In genomic region chr6:159852877-159853276, GRCh38 we compare ENCODE assay signal across 8 cellular contexts. TPM values are rescaled to one million over a fixed set of nuclear protein-coding genes. Genes with fewer than 3 reads are reported as not detected.
DNase-seq lines count a peak whose midpoint lies in the region; ATAC-seq and TF ChIP-seq lines count a peak whose summit lies in the region.

No MANE protein-coding gene starts in this region.

- peaks cover 5% of the 10 kb centered on the region for H3K27me3 Mint-ChIP-seq in WTC11 (ENCODE audit: low read depth)
- no peaks in the 10 kb centered on the region for H3K27me3 Mint-ChIP-seq in activated naive CD8-positive, alpha-beta T cell treated with anti-CD3 and anti-CD28 coated beads for 36 hours

- in situ Hi-C loops in HAP-1 (cut with MboI; ENCODE audit: low sequenced_read_pairs) = no loop called here

- peaks cover 24% of the 10 kb centered on the region for H3K9me3 Mint-ChIP-seq in WTC11
- H3K9me3 Mint-ChIP-seq in activated naive CD8-positive, alpha-beta T cell treated with anti-CD3 and anti-CD28 coated beads for 36 hours = peaks cover 13% of the 10 kb centered on the region

- ATAC-seq in WTC11 (peak; percentile 74), HG02981 (IDR thresholded peaks at IDR 0.05; ENCODE audit: unreplicated experiment) (no peak), HG03457 (IDR thresholded peaks at IDR 0.05; ENCODE audit: unreplicated experiment) (no peak)

- H3K36me3 ChIP-seq in HAP-1 (replicated peaks) = no peaks in the 10 kb centered on the region

- no peak overlapping the region for H3K4me3 Mint-ChIP-seq in WTC11
- no peak overlapping the region for H3K4me3 Mint-ChIP-seq in activated naive CD8-positive, alpha-beta T cell treated with anti-CD3 and anti-CD28 coated beads for 36 hours

- TF ChIP-seq CTCF in WTC11 (IDR thresholded peaks at IDR 0.05) = no peak

- peaks cover 5% of the 10 kb centered on the region; the same call in 1 of the 2 replicates for H3K9me3 ChIP-seq in HAP-1

- peak overlapping the region; percentile 64; the same call in 1 of the 2 replicates for H3K27ac Mint-ChIP-seq in WTC11
- no peak overlapping the region for H3K27ac Mint-ChIP-seq in activated naive CD8-positive, alpha-beta T cell treated with anti-CD3 and anti-CD28 coated beads for 36 hours

- peak; percentile 28 for DNase-seq in COLO829 (ENCODE audit: low spot score)
- peak; percentile 10 to 34 for DNase-seq in HAP-1 (ENCODE audit: low spot score in 2 of 2)
- no peak for DNase-seq in WTC11 (ENCODE audit: low spot score)
- peak; percentile 41 for DNase-seq in medulla oblongata (ENCODE audit: extremely low spot score)
- no peak for DNase-seq in amniotic stem cell (lab: John Stamatoyannopoulos, UW)
- no peak for DNase-seq in activated naive CD8-positive, alpha-beta T cell treated with anti-CD3 and anti-CD28 coated beads for 36 hours

- H3K27me3 ChIP-seq in HAP-1 (ENCODE audit: low read depth) = no peaks in the 10 kb centered on the region

- CTCF ChIA-PET in WTC11 (lab: Charles Lee) = interaction anchor here (0.6 to 1.5 kb wide), 13 partner anchors 18 to 127 kb away, joined by 3 to 18 read pairs (median 3); partner anchors contain the start of genes PNLDC1 and TCP1

- POLR2A ChIA-PET in WTC11 (lab: Charles Lee) = interaction anchor here (1.0 kb wide), 2 partner anchors 63 to 91 kb away, joined by 3 to 10 read pairs; partner anchors contain the start of genes ACAT2, MRPL18 and TCP1

- H3K4me1 ChIP-seq in HAP-1 = no peaks in the 10 kb centered on the region

- peaks cover 23% of the 10 kb centered on the region for H3K36me3 Mint-ChIP-seq in WTC11
- no peaks in the 10 kb centered on the region for H3K36me3 Mint-ChIP-seq in activated naive CD8-positive, alpha-beta T cell treated with anti-CD3 and anti-CD28 coated beads for 36 hours

- H3K4me3 ChIP-seq in HAP-1 = no peak overlapping the region

- H3K4me1 Mint-ChIP-seq in WTC11 = peaks cover 6% of the 10 kb centered on the region; the same call in 1 of the 2 replicates
- no peaks in the 10 kb centered on the region for H3K4me1 Mint-ChIP-seq in activated naive CD8-positive, alpha-beta T cell treated with anti-CD3 and anti-CD28 coated beads for 36 hours

TF ChIP-seq in WTC11, 78 proteins besides CTCF, POLR2A, EP300 and RAD21:
- TF ChIP-seq, protein P1, sequence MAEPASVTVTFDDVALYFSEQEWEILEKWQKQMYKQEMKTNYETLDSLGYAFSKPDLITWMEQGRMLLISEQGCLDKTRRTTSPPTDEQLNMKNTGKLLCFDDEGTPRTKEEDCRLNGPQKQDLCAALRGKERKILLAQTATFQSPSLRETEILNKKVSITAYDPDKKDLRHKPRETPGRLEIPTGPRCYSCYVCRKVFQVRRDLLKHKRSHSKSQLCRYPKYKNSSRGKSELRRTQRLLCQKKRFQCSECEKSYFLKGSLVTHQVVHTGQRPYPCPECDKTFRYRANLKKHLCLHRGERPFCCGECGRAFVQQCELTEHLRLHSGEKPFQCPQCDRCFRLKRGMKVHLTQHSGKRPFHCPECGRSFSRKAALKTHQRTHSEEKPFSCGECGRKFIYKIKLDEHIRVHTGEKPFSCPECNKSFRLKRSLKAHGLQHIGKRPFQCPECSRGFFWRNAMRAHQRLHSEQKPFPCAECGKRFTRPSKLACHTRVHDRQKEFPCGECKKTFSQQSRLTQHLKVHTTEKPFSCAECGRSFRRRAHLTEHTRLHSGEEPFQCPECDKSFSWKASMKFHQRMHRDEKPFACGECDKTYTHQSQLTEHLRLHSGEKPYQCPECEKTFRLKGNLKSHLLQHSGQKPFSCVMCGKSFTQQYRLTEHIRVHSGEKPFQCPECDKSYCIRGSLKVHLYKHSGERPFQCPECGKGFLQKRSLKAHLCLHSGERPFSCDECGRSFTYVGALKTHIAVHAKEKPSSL (CRISPR knock-in tag; conservative IDR thresholded peaks at IDR 0.05) = no peak
- TF ChIP-seq ZMAT4 (CRISPR knock-in tag; IDR thresholded peaks at IDR 0.05) (no peak), ZNF396 (CRISPR knock-in tag; IDR thresholded peaks at IDR 0.05; ENCODE audit: borderline replicate concordance) (no peak), ZNF317 (CRISPR knock-in tag; IDR thresholded peaks at IDR 0.05; ENCODE audit: borderline replicate concordance, low read depth) (no peak), IRF1 (CRISPR knock-in tag; IDR thresholded peaks at IDR 0.05) (no peak)
- TF ChIP-seq, protein P2, sequence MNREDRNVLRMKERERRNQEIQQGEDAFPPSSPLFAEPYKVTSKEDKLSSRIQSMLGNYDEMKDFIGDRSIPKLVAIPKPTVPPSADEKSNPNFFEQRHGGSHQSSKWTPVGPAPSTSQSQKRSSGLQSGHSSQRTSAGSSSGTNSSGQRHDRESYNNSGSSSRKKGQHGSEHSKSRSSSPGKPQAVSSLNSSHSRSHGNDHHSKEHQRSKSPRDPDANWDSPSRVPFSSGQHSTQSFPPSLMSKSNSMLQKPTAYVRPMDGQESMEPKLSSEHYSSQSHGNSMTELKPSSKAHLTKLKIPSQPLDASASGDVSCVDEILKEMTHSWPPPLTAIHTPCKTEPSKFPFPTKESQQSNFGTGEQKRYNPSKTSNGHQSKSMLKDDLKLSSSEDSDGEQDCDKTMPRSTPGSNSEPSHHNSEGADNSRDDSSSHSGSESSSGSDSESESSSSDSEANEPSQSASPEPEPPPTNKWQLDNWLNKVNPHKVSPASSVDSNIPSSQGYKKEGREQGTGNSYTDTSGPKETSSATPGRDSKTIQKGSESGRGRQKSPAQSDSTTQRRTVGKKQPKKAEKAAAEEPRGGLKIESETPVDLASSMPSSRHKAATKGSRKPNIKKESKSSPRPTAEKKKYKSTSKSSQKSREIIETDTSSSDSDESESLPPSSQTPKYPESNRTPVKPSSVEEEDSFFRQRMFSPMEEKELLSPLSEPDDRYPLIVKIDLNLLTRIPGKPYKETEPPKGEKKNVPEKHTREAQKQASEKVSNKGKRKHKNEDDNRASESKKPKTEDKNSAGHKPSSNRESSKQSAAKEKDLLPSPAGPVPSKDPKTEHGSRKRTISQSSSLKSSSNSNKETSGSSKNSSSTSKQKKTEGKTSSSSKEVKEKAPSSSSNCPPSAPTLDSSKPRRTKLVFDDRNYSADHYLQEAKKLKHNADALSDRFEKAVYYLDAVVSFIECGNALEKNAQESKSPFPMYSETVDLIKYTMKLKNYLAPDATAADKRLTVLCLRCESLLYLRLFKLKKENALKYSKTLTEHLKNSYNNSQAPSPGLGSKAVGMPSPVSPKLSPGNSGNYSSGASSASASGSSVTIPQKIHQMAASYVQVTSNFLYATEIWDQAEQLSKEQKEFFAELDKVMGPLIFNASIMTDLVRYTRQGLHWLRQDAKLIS (CRISPR knock-in tag; IDR thresholded peaks at IDR 0.05; ENCODE audit: borderline replicate concordance) = no peak
TF ChIP-seq in WTC11: peak in this region for 0.

RNA-seq across cellular contexts. Expression of gene MAS1, which starts 37.9 kb away (rescaled TPM):
- 0.53 to 0.68 TPM (median 0.62 TPM) in 3 replicates for total RNA-seq in WTC11 (2021)
- not detected for total RNA-seq in activated naive CD8-positive, alpha-beta T cell treated with anti-CD3 and anti-CD28 coated beads for 36 hours

RNA-seq across cellular contexts. Expression of gene PNLDC1, which starts 52.8 kb away (rescaled TPM):
- 0.16 to 0.39 TPM (median 0.34 TPM) in 3 replicates for total RNA-seq in WTC11 (2021)
- total RNA-seq in activated naive CD8-positive, alpha-beta T cell treated with anti-CD3 and anti-CD28 coated beads for 36 hours = under 1 TPM in 1 of 2 experiments, not detected in 1; 0.31 TPM

Comparison
In these comparisons a context has a peak if more than half of its experiments do, and no peak if none do; other contexts are left out.
1. DNase-seq: peak in COLO829 (single experiment), HAP-1 (2 of 2) and medulla oblongata (single experiment); none in WTC11 (single experiment), amniotic stem cell (single experiment) and activated naive CD8-positive, alpha-beta T cell treated with anti-CD3 and anti-CD28 coated beads for 36 hours (single experiment).